Comparison of ENCODE assay signal across 1 cellular context in genomic region chr10:87952612-87953011, GRCh38.
TF ChIP-seq lines count a peak whose summit lies in the region.

No MANE protein-coding gene starts in this region.

TF ChIP-seq in K562, 482 proteins besides CTCF, POLR2A, EP300 and RAD21 (continued from another document):
- TF ChIP-seq NR4A1 (CRISPR knock-in tag; IDR thresholded peaks at IDR 0.05) = no peak
- TF ChIP-seq NR4A1 (tag; IDR thresholded peaks at IDR 0.05) = no peak
- no peak for TF ChIP-seq PURB (CRISPR knock-in tag; IDR thresholded peaks at IDR 0.05; ENCODE audit: low read depth)
- no peak for TF ChIP-seq ZNF57 (CRISPR knock-in tag; IDR thresholded peaks at IDR 0.05)
- TF ChIP-seq BRD9 (IDR thresholded peaks at IDR 0.05; ENCODE audit: low read depth, partially characterized antibody) = no peak
- TF ChIP-seq ZNF124 (CRISPR knock-in tag; IDR thresholded peaks at IDR 0.05) = no peak
- no peak for TF ChIP-seq TCF7 (IDR thresholded peaks at IDR 0.05; ENCODE audit: borderline replicate concordance)
- no peak for TF ChIP-seq HIVEP1 (CRISPR knock-in tag; IDR thresholded peaks at IDR 0.05)
- peak; percentile 89 for TF ChIP-seq CEBPB (tag; IDR thresholded peaks at IDR 0.05)
- TF ChIP-seq CEBPG (CRISPR knock-in tag; IDR thresholded peaks at IDR 0.05) = no peak
- TF ChIP-seq CEBPG (tag; conservative IDR thresholded peaks at IDR 0.05 in 1 of 2, IDR thresholded peaks at IDR 0.05 in 1 of 2) = peak; percentile 73 to 93
